Comparison of ENCODE assay signal across 14 cellular contexts in the genomic region with DNA sequence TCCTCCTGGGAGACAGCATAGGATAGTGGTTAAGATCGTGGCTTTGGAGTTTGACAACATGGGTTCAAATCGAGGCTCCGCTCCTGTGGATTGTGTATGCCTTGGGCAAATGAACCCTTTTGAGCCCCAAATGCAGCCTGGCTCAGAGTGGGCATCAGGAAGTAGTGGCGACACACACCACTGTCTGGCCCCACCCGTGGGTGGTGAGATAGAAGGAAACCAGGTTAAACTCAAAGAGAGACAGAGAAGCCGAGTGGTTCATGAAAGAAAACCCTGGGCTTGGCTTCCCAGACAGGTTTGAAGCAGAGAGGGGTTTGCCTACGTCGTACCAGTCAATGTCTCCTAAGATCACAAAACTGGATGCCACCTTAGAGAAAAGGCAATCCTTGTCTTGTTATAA. TPM values are rescaled to one million over a fixed set of nuclear protein-coding genes. Genes with fewer than 3 reads are reported as not detected.
A peak's percentile ranks its signal among the peaks of the same experiment; 100 is the strongest.
DNase-seq lines count a peak whose midpoint lies in the region; ATAC-seq lines count a peak whose summit lies in the region.
"Had no signal": no experiment of that assay in that cellular context is flagged by ENCODE, and none has a peak within 500 bp of the region (broad histone marks: within the 10 kb centered on the region; RNA-seq: fewer than 3 reads in every experiment).

No MANE protein-coding gene starts in this region.

- peaks cover 4% of the 10 kb centered on the region for H3K9me3 Mint-ChIP-seq in activated T-cell treated with anti-CD3 and anti-CD28 coated beads, Interleukin-2, amount 50 U/mL, for 4 hours
- H3K9me3 Mint-ChIP-seq: T-helper 1 cell treated with Interleukin-12 subunit alpha and Interleukin-12 subunit beta and Interleukin-4 antibody, amounts not matched to agents 30 μg/mL and 1 μg/mL, for 36 hours had no signal

- ATAC-seq in activated T-cell treated with anti-CD3 and anti-CD28 coated beads, Interleukin-2, amount 50 U/mL, for 4 hours = peak in 1 of 2 donors; percentile 41
- ATAC-seq in GM19452 (IDR thresholded peaks at IDR 0.05; ENCODE audit: unreplicated experiment) = no peak
- ATAC-seq: body of pancreas; PC-3; stimulated activated naive B cell treated with anti-CD40 and anti-IgM and Interleukin-4, amounts not matched to agents 10 μg/mL and 1 μg/mL and 100 μg/mL, for 72 hours had no signal

- peak in 4 of 6 experiments; percentile 5 to 52 (median 26) for DNase-seq in stimulated activated naive CD4-positive, alpha-beta T cell (lab: John Stamatoyannopoulos, UW)
- DNase-seq in stimulated activated naive CD4-positive, alpha-beta T cell treated with Interleukin-2 at 50 U/mL for 16 hours (lab: John Stamatoyannopoulos, UW) = no peak
- no peak for DNase-seq in activated T-cell treated with anti-CD3 and anti-CD28 coated beads, Interleukin-2, amount 50 U/mL, for 4 hours
- peak; percentile 76 for DNase-seq in fibroblast of peridontal ligament (ENCODE audit: extremely low read depth)
- DNase-seq in occipital lobe (lab: John Stamatoyannopoulos, UW) = no peak
- DNase-seq in LoVo (ENCODE audit: low spot score) = no peak
- DNase-seq: BE2C; left ventricle myocardium superior; PC-3; stimulated activated naive B cell treated with anti-CD40 and anti-IgM and Interleukin-4, amounts not matched to agents 10 μg/mL and 1 μg/mL and 100 μg/mL, for 72 hours had no signal

- H3K4me1 Mint-ChIP-seq in activated T-cell treated with anti-CD3 and anti-CD28 coated beads, Interleukin-2, amount 50 U/mL, for 4 hours (ENCODE audit: low read depth) = peaks cover 54% of the 10 kb centered on the region

- H3K27ac ChIP-seq in temporal lobe (ENCODE audit: low read depth, low read length) = peak overlapping the region; percentile 18
- H3K27ac ChIP-seq: body of pancreas had no signal

- H3K36me3 Mint-ChIP-seq in activated T-cell treated with anti-CD3 and anti-CD28 coated beads, Interleukin-2, amount 50 U/mL, for 4 hours (ENCODE audit: insufficient read depth) = peaks cover 2% of the 10 kb centered on the region
- H3K36me3 Mint-ChIP-seq: stimulated activated naive B cell treated with anti-CD40 and anti-IgM and Interleukin-4, amounts not matched to agents 10 μg/mL and 1 μg/mL and 100 μg/mL, for 72 hours had no signal

- H3K4me3 Mint-ChIP-seq in activated T-cell treated with anti-CD3 and anti-CD28 coated beads, Interleukin-2, amount 50 U/mL, for 4 hours = peak overlapping the region; percentile 36
- H3K4me3 Mint-ChIP-seq: T-helper 1 cell treated with Interleukin-12 subunit alpha and Interleukin-12 subunit beta and Interleukin-4 antibody, amounts not matched to agents 30 μg/mL and 1 μg/mL, for 36 hours had no signal

- H3K27me3 Mint-ChIP-seq in activated T-cell treated with anti-CD3 and anti-CD28 coated beads, Interleukin-2, amount 50 U/mL, for 4 hours (ENCODE audit: low read depth) = no peaks in the 10 kb centered on the region

RNA-seq across cellular contexts. Expression of gene PRTFDC1, which starts 57.7 kb away (rescaled TPM):
- under 1 TPM; 0.16 to 0.47 (median 0.46) TPM for total RNA-seq in activated T-cell treated with anti-CD3 and anti-CD28 coated beads, Interleukin-2, amount 50 U/mL, for 4 hours
- 24.3 TPM for total RNA-seq in temporal lobe
- 35.7 TPM for total RNA-seq in occipital lobe

Comparison
In these comparisons a context has a peak if more than half of its experiments do, and no peak if none do; other contexts are left out.
1. DNase-seq: peak in stimulated activated naive CD4-positive, alpha-beta T cell (4 of 6) and fibroblast of peridontal ligament (single experiment); none in stimulated activated naive CD4-positive, alpha-beta T cell treated with Interleukin-2 at 50 U/mL for 16 hours (single experiment), activated T-cell treated with anti-CD3 and anti-CD28 coated beads, Interleukin-2, amount 50 U/mL, for 4 hours (single experiment), occipital lobe (single experiment) and LoVo (single experiment).
2. RNA of gene PRTFDC1, which starts 57.7 kb away (total RNA-seq): 35.7 TPM in occipital lobe (single experiment) and 24.3 TPM in temporal lobe (single experiment); 0.16 to 0.47 TPM in activated T-cell treated with anti-CD3 and anti-CD28 coated beads, Interleukin-2, amount 50 U/mL, for 4 hours; every median in the first group is over 10 times any median in the second.